ENCODE assay signal across 16 cellular contexts in genomic region chr10:28769147-28769604, GRCh38.
DNase-seq lines count a peak whose midpoint lies in the region; ATAC-seq, FAIRE-seq and TF ChIP-seq lines count a peak whose summit lies in the region.
"Had no signal": no experiment of that assay in that cellular context is flagged by ENCODE, and none has a peak within 500 bp of the region (broad histone marks: within the 10 kb centered on the region; RNA-seq: fewer than 3 reads in every experiment).

No MANE protein-coding gene starts in this region.

- H3K4me3 ChIP-seq in A549 (no peak overlapping the region), tibial artery (no peak overlapping the region), heart right ventricle (no peak overlapping the region)
- H3K4me3 ChIP-seq: SK-N-MC had no signal

- no peaks in the 10 kb centered on the region for H3K27me3 ChIP-seq in tibial artery
- no peaks in the 10 kb centered on the region for H3K27me3 ChIP-seq in heart right ventricle
- H3K27me3 ChIP-seq: brain microvascular endothelial cell had no signal

- TF ChIP-seq CTCF in A549 (IDR thresholded peaks at IDR 0.05) (no peak), tibial artery (IDR thresholded peaks at IDR 0.05) (no peak), heart right ventricle (IDR thresholded peaks at IDR 0.05) (no peak)

- intact Hi-C loops in tibial artery (cut with DNase I; ENCODE audit: low total_unique reads) (no loop called here), heart right ventricle (cut with DNase I) (no loop called here)

- ATAC-seq in A549 (no peak), GM19463 (IDR thresholded peaks at IDR 0.05; ENCODE audit: unreplicated experiment) (peak; percentile 48), left lobe of liver (peak; percentile 65), heart right ventricle (no peak)
- ATAC-seq: right cardiac atrium had no signal

- H3K4me2 ChIP-seq in A549, result peak overlapping the region; percentile 56

- H3K27ac ChIP-seq in A549, result no peak overlapping the region
- H3K27ac ChIP-seq in tibial artery, result no peak overlapping the region
- H3K27ac ChIP-seq in heart right ventricle, result no peak overlapping the region
- H3K27ac ChIP-seq: brain microvascular endothelial cell, SK-N-MC had no signal

- H3K9me3 ChIP-seq in A549 (no peaks in the 10 kb centered on the region), tibial artery (no peaks in the 10 kb centered on the region), heart right ventricle (no peaks in the 10 kb centered on the region)

- FAIRE-seq in A549 (lab: Jason Lieb, UNC), result no peak

- POLR2A ChIA-PET in A549 (lab: Yijun Ruan, JAX), result no interaction called here

- no peak for TF ChIP-seq POLR2A in A549 (IDR thresholded peaks at IDR 0.05; ENCODE audit: low read length)

- TF ChIP-seq EP300 in A549 (IDR thresholded peaks at IDR 0.05), result no peak

- WGBS in A549 (ENCODE audit: missing lambda C conversion rate), result 63% methylated on average over 4 of the region's 4 CpGs
- 65 to 76% methylated on average over 4 of the region's 4 CpGs for WGBS in heart right ventricle, 2 donors

- CTCF ChIA-PET in A549 (lab: Yijun Ruan, JAX), result interaction anchor here (0.6 to 1.8 kb wide), 3 partner anchors 22 to 912 kb away, joined by 3 to 4 read pairs (median 3); no protein-coding TSS in a partner anchor

- H3K4me1 ChIP-seq in A549, result peaks cover 19% of the 10 kb centered on the region
- no peaks in the 10 kb centered on the region for H3K4me1 ChIP-seq in tibial artery
- no peaks in the 10 kb centered on the region for H3K4me1 ChIP-seq in heart right ventricle

- no peaks in the 10 kb centered on the region for H3K36me3 ChIP-seq in tibial artery
- no peaks in the 10 kb centered on the region for H3K36me3 ChIP-seq in heart right ventricle
- H3K36me3 ChIP-seq: brain microvascular endothelial cell had no signal

- no peak for DNase-seq in A549 (ENCODE audit: low read depth in 1 of 2, low spot score in 1 of 2)
- DNase-seq in NOMO-1 treated with DMSO at 0.1 percent for 48 hours (lab: John Stamatoyannopoulos, UW; ENCODE audit: unreplicated experiment), result peak; percentile 70
- no peak for DNase-seq in left lobe of liver (ENCODE audit: low spot score)
- no peak for DNase-seq in tibial artery
- DNase-seq in H4 (ENCODE audit: low spot score), result no peak
- DNase-seq in NK-92 treated with Interleukin-12 subunit alpha and Interleukin-12 subunit beta, amount 100 ng/mL, for 24 hours (lab: John Stamatoyannopoulos, UW), result no peak
- DNase-seq in heart right ventricle, result no peak
- DNase-seq: activated T-cell treated with anti-CD3 and anti-CD28 coated beads, Interleukin-2, amount 50 U/mL, for 1 hour; brain microvascular endothelial cell; H7; head of caudate nucleus; NCI-H2081; right cardiac atrium; stimulated activated CD4-positive, alpha-beta T cell treated with anti-CD3 and anti-CD28 coated beads, Interleukin-1b, Interleukin-23, amount 100 ng/mL, for 48 hours had no signal

- no peak for TF ChIP-seq RAD21 in A549 (conservative IDR thresholded peaks at IDR 0.05 in 1 of 2, IDR thresholded peaks at IDR 0.05 in 1 of 2)

TF ChIP-seq in A549, 52 proteins besides CTCF, POLR2A, EP300 and RAD21:
- TF ChIP-seq RCOR1 (IDR thresholded peaks at IDR 0.05; ENCODE audit: low read depth, low read length) (no peak), SMC3 (IDR thresholded peaks at IDR 0.05) (no peak), SREBF2 (IDR thresholded peaks at IDR 0.05) (no peak), KDM5A (IDR thresholded peaks at IDR 0.05) (no peak), RFX5 (IDR thresholded peaks at IDR 0.05) (no peak), GATA3 (IDR thresholded peaks at IDR 0.05; ENCODE audit: borderline replicate concordance) (no peak), ZNF302 (CRISPR knock-in tag; IDR thresholded peaks at IDR 0.05) (no peak), NFE2L2 (conservative IDR thresholded peaks at IDR 0.05; ENCODE audit: low read length) (no peak), BCL3 (IDR thresholded peaks at IDR 0.05) (no peak), ZC3H11A (IDR thresholded peaks at IDR 0.05) (no peak), NR3C1 (IDR thresholded peaks at IDR 0.05) (no peak), TFCP2L1 (CRISPR knock-in tag; IDR thresholded peaks at IDR 0.05) (no peak), MYC (IDR thresholded peaks at IDR 0.05; ENCODE audit: borderline replicate concordance, low read length) (no peak), HEYL (CRISPR knock-in tag; IDR thresholded peaks at IDR 0.05) (no peak), FOXS1 (CRISPR knock-in tag; IDR thresholded peaks at IDR 0.05) (no peak), ESRRA (IDR thresholded peaks at IDR 0.05; ENCODE audit: borderline replicate concordance, low read length) (no peak)
- TF ChIP-seq, protein P1, sequence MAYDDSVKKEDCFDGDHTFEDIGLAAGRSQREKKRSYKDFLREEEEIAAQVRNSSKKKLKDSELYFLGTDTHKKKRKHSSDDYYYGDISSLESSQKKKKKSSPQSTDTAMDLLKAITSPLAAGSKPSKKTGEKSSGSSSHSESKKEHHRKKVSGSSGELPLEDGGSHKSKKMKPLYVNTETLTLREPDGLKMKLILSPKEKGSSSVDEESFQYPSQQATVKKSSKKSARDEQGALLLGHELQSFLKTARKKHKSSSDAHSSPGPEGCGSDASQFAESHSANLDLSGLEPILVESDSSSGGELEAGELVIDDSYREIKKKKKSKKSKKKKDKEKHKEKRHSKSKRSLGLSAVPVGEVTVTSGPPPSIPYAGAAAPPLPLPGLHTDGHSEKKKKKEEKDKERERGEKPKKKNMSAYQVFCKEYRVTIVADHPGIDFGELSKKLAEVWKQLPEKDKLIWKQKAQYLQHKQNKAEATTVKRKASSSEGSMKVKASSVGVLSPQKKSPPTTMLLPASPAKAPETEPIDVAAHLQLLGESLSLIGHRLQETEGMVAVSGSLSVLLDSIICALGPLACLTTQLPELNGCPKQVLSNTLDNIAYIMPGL (CRISPR knock-in tag; IDR thresholded peaks at IDR 0.05; ENCODE audit: borderline replicate concordance), result no peak
- TF ChIP-seq, protein P2, sequence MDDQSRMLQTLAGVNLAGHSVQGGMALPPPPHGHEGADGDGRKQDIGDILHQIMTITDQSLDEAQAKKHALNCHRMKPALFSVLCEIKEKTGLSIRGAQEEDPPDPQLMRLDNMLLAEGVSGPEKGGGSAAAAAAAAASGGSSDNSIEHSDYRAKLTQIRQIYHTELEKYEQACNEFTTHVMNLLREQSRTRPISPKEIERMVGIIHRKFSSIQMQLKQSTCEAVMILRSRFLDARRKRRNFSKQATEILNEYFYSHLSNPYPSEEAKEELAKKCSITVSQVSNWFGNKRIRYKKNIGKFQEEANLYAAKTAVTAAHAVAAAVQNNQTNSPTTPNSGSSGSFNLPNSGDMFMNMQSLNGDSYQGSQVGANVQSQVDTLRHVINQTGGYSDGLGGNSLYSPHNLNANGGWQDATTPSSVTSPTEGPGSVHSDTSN (IDR thresholded peaks at IDR 0.05), result no peak

Comparison
In these comparisons a context has a peak if more than half of its experiments do, and no peak if none do; other contexts are left out.
1. ATAC-seq: peak in GM19463 (single experiment) and left lobe of liver (single experiment); none in A549 (0 of 2) and heart right ventricle (0 of 8).